ENCODE assay signal across 11 cellular contexts in the genomic region with DNA sequence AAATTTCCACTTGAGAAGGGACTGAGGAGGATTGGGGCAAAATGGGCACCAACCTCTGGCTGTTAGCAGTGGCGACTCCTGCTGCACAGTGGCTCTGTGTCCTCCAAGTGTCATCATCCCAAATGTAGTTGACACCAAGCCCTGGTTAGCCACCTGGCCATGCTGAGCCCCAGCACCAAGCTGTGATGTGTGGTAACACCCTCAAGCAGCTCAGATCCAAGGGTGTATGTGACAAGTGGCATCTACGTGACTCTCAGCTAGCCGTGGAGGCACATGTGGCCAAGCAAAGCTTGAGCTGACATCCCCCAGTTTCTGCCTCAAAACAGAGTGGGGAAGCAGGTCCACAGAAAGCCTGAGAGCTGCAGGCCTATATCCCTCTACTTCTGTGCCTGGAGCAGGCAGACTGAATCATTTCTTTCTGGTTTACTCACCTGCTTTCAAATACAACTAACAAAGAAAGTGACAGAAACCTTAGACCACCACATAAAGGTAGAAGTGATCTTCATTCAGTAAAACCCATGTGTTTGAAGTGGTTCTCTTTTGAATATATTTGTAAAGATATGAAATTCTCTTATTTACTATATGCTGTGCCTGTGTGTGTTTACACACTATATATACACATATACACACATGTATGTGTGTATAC. TPM values are rescaled to one million over a fixed set of nuclear protein-coding genes. Genes with fewer than 3 reads are reported as not detected.
DNase-seq lines count a peak whose midpoint lies in the region; ATAC-seq and TF ChIP-seq lines count a peak whose summit lies in the region.
"Had no signal": no experiment of that assay in that cellular context is flagged by ENCODE, and none has a peak within 500 bp of the region (broad histone marks: within the 10 kb centered on the region; RNA-seq: fewer than 3 reads in every experiment).

No MANE protein-coding gene starts in this region.

- H2BK20ac ChIP-seq in IMR-90 (ENCODE audit: low read depth, low read length) = peak overlapping the region; percentile 77

- H2AFZ ChIP-seq in IMR-90 (replicated peaks; ENCODE audit: low read length, poor library complexity) = peak overlapping the region; percentile 36

- TF ChIP-seq CTCF in IMR-90 (conservative IDR thresholded peaks at IDR 0.05; ENCODE audit: low read depth, low read length) = no peak
- no peak for TF ChIP-seq CTCF in gastrocnemius medialis (IDR thresholded peaks at IDR 0.05 in 4 of 5, conservative IDR thresholded peaks at IDR 0.05 in 1 of 5)

- peak overlapping the region; percentile 85 for H2BK120ac ChIP-seq in IMR-90 (ENCODE audit: low read depth, low read length)

- TF ChIP-seq POLR2A in IMR-90 (IDR thresholded peaks at IDR 0.05; ENCODE audit: low read depth, low read length) (no peak), gastrocnemius medialis (IDR thresholded peaks at IDR 0.05) (no peak)

- DNase-seq in IMR-90 (no peak), cerebellum (ENCODE audit: low spot score) (peak; percentile 21), gastrocnemius medialis (peak in 1 of 2 donors; percentile 37), NCI-H226 (no peak)
- DNase-seq: activated CD4-positive, CD25-positive, alpha-beta regulatory T cell treated with anti-CD3 and anti-CD28 coated beads, Interleukin-2, amount 50 U/mL, for 72 hours; NCI-H748 treated with DMSO at 0.1 percent for 48 hours; stimulated activated naive CD4-positive, alpha-beta T cell treated with Interleukin-2 at 50 U/mL for 16 hours had no signal

- H3K14ac ChIP-seq in IMR-90 (replicated peaks; ENCODE audit: low read depth, low read length) = peak overlapping the region; percentile 16

- H3K27ac ChIP-seq in IMR-90 (ENCODE audit: insufficient read depth, low read length) = peak overlapping the region; percentile 42; the same call in 1 of the 2 replicates
- peak overlapping the region in 3 of 4 donors; percentile 27 to 68 (median 53) for H3K27ac ChIP-seq in gastrocnemius medialis

- H3K9ac ChIP-seq in IMR-90 (ENCODE audit: low read depth, low read length) = no peak overlapping the region; the same call in 1 of the 2 replicates

- BruUV-seq in IMR-90 (replicated peaks; lab: Mats Ljungman, UMichigan) = no TSS peak

- H2BK15ac ChIP-seq in IMR-90 (ENCODE audit: low read depth, low read length) = peak overlapping the region; percentile 43; the same call in 2 of the 3 replicates

- no peak overlapping the region for H3K4me2 ChIP-seq in IMR-90 (ENCODE audit: low read depth, low read length)

- peak; percentile 29 for ATAC-seq in GM18873 (IDR thresholded peaks at IDR 0.05; ENCODE audit: low FRiP score, unreplicated experiment)
- no peak for ATAC-seq in IMR-90 (ENCODE audit: low read depth)
- peak in 1 of 2 donors; percentile 31 for ATAC-seq in gastrocnemius medialis
- ATAC-seq in GM18909 (IDR thresholded peaks at IDR 0.05; ENCODE audit: poor library complexity, unreplicated experiment) = no peak
- no peak for ATAC-seq in GM21737 (IDR thresholded peaks at IDR 0.05; ENCODE audit: unreplicated experiment)
- ATAC-seq in HG03439 (IDR thresholded peaks at IDR 0.05; ENCODE audit: unreplicated experiment) = no peak

- in situ Hi-C loops in IMR-90 (cut with MboI; ENCODE audit: low sequenced_read_pairs) = no loop called here
- in situ Hi-C loops in gastrocnemius medialis (cut with MboI; ENCODE audit: low sequenced_read_pairs in 4 of 4) = no loop called here

- peak overlapping the region; percentile 80 for H3K4ac ChIP-seq in IMR-90 (ENCODE audit: low read depth, low read length)

- no peaks in the 10 kb centered on the region for H4K20me1 ChIP-seq in IMR-90 (ENCODE audit: insufficient read depth, low read length)

- H3K9me1 ChIP-seq in IMR-90 (ENCODE audit: insufficient read depth, low read length) = peaks cover 13% of the 10 kb centered on the region

- no peak overlapping the region for H3K56ac ChIP-seq in IMR-90 (ENCODE audit: extremely low read depth, insufficient read depth, low read length)

- POLR2A ChIA-PET in IMR-90 (lab: Charles Lee; ENCODE audit: unreplicated experiment) = no interaction called here

- H3K9me3 ChIP-seq in IMR-90 (ENCODE audit: control insufficient read depth, insufficient read depth, low read length) (no peaks in the 10 kb centered on the region), gastrocnemius medialis (no peaks in the 10 kb centered on the region)

- peak overlapping the region; percentile 97 for H2AK5ac ChIP-seq in IMR-90 (ENCODE audit: low read depth, low read length)

- peak overlapping the region; percentile 94 for H4K5ac ChIP-seq in IMR-90 (ENCODE audit: low read depth, low read length)

- peak overlapping the region; percentile 58 for H2AK9ac ChIP-seq in IMR-90 (replicated peaks; ENCODE audit: low read depth, low read length, poor library complexity)

- CTCF ChIA-PET in IMR-90 (lab: Yijun Ruan, JAX) = no interaction called here

- intact Hi-C loops in IMR-90 (cut with micrococcal nuclease) = loop anchor here (2.0 kb wide), 1 partner anchor 37 kb away; no protein-coding TSS in a partner anchor
- intact Hi-C loops in gastrocnemius medialis (cut with DNase I; ENCODE audit: low total_unique reads) = loop anchor here (5.0 kb wide), 1 partner anchor 39 kb away; the partner anchor contains the start of gene FOXP1

- H3K27me3 ChIP-seq in IMR-90 (ENCODE audit: control insufficient read depth, insufficient read depth, low read length) (no peaks in the 10 kb centered on the region), gastrocnemius medialis (no peaks in the 10 kb centered on the region)

- dilution Hi-C loops in IMR-90 (cut with HindIII; ENCODE audit: low sequenced_read_pairs, unreplicated experiment) = no loop called here

- H2BK5ac ChIP-seq in IMR-90 (ENCODE audit: low read depth, low read length, poor library complexity, severe bottlenecking) = peak overlapping the region; percentile 19

- peak overlapping the region; percentile 91 for H3K18ac ChIP-seq in IMR-90 (ENCODE audit: low read depth, low read length)

- H3K36me3 ChIP-seq in IMR-90 (ENCODE audit: control insufficient read depth, insufficient read depth, low read length) (no peaks in the 10 kb centered on the region), gastrocnemius medialis (no peaks in the 10 kb centered on the region)

- H4K8ac ChIP-seq in IMR-90 (ENCODE audit: low read depth in 2 of 2, low read length in 2 of 2) = peak overlapping the region; percentile 10 to 92; a peak in 3 of 4 replicates

- H3K4me3 ChIP-seq in IMR-90 (ENCODE audit: insufficient read depth, low read depth, low read length) (no peak overlapping the region), gastrocnemius medialis (no peak overlapping the region)

- peak overlapping the region; percentile 77 for H3K23ac ChIP-seq in IMR-90 (ENCODE audit: low read depth, low read length)

- peak overlapping the region; percentile 83 for H4K91ac ChIP-seq in IMR-90 (ENCODE audit: insufficient read depth, low read depth, low read length)

- 83% methylated on average over 1 of the region's 3 CpGs; no CpG with 5 or more reads in 1 of the 2 experiments for WGBS in IMR-90 (ENCODE audit: extremely low coverage in 2 of 2, insufficient read length in 1 of 2), 2 experiments

- peaks cover 10 to 49% of the 10 kb centered on the region in 2 experiments for H3K79me1 ChIP-seq in IMR-90 (ENCODE audit: low read depth in 1 of 2, low read length in 2 of 2)

- no peak for TF ChIP-seq RAD21 in IMR-90 (IDR thresholded peaks at IDR 0.05; ENCODE audit: low read length)

- H3K4me1 ChIP-seq in IMR-90 (ENCODE audit: control insufficient read depth, insufficient read depth, low read length) (peaks cover 19% of the 10 kb centered on the region), gastrocnemius medialis (peaks cover 17 to 23% of the 10 kb centered on the region in 2 donors)

TF ChIP-seq in IMR-90, 13 proteins besides CTCF, POLR2A, EP300 and RAD21:
- TF ChIP-seq FOS (IDR thresholded peaks at IDR 0.05; ENCODE audit: low read depth, low read length) (no peak), CEBPB (IDR thresholded peaks at IDR 0.05; ENCODE audit: low read depth, low read length) (no peak), BHLHE40 (IDR thresholded peaks at IDR 0.05; ENCODE audit: low read depth, low read length) (no peak), MAZ (IDR thresholded peaks at IDR 0.05; ENCODE audit: borderline replicate concordance, low read depth, low read length) (no peak), SMC3 (IDR thresholded peaks at IDR 0.05; ENCODE audit: low read depth, low read length) (no peak), RFX5 (IDR thresholded peaks at IDR 0.05; ENCODE audit: low read depth, low read length) (no peak), RCOR1 (IDR thresholded peaks at IDR 0.05; ENCODE audit: insufficient replicate concordance, low read length) (no peak), NFE2L2 (IDR thresholded peaks at IDR 0.05; ENCODE audit: low read depth, low read length) (no peak), MXI1 (IDR thresholded peaks at IDR 0.05; ENCODE audit: borderline replicate concordance, low read depth, low read length) (no peak), CHD1 (IDR thresholded peaks at IDR 0.05; ENCODE audit: low read depth, low read length) (no peak), MAFK (IDR thresholded peaks at IDR 0.05; ENCODE audit: low read depth, low read length) (no peak)
- TF ChIP-seq, protein P1, sequence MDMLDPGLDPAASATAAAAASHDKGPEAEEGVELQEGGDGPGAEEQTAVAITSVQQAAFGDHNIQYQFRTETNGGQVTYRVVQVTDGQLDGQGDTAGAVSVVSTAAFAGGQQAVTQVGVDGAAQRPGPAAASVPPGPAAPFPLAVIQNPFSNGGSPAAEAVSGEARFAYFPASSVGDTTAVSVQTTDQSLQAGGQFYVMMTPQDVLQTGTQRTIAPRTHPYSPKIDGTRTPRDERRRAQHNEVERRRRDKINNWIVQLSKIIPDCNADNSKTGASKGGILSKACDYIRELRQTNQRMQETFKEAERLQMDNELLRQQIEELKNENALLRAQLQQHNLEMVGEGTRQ (IDR thresholded peaks at IDR 0.05; ENCODE audit: low read depth, low read length) = no peak
- TF ChIP-seq, protein P2, sequence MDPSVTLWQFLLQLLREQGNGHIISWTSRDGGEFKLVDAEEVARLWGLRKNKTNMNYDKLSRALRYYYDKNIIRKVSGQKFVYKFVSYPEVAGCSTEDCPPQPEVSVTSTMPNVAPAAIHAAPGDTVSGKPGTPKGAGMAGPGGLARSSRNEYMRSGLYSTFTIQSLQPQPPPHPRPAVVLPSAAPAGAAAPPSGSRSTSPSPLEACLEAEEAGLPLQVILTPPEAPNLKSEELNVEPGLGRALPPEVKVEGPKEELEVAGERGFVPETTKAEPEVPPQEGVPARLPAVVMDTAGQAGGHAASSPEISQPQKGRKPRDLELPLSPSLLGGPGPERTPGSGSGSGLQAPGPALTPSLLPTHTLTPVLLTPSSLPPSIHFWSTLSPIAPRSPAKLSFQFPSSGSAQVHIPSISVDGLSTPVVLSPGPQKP (IDR thresholded peaks at IDR 0.05; ENCODE audit: borderline replicate concordance, low read depth, low read length) = no peak

RNA-seq across cellular contexts. Expression of gene FOXP1, which starts 40.0 kb away (rescaled TPM):
- total RNA-seq in IMR-90 (2012; rRNA removed) (128 and 132 TPM in 2 replicates), cerebellum (94.3 TPM), gastrocnemius medialis (10 to 100 TPM; 13.2 to 46.6 (median 29.2) TPM)
- 37.0 and 43.3 TPM in 2 replicates for polyA plus RNA-seq in IMR-90 (2012; rRNA removed)
- 9.9 and 20.0 TPM in 2 replicates for polyA plus RNA-seq in IMR-90 (2012; cell fraction: cytosol; rRNA removed)
- polyA plus RNA-seq in IMR-90 (2012; cell fraction: nucleus; rRNA removed; ENCODE audit: low replicate concordance) = 21.2 and 46.2 TPM in 2 replicates
